ENCODE assay signal across 20 cellular contexts in genomic region chr12:97386133-97386581, GRCh38.
DNase-seq lines count a peak whose midpoint lies in the region; ATAC-seq and TF ChIP-seq lines count a peak whose summit lies in the region.
"Had no signal": no experiment of that assay in that cellular context is flagged by ENCODE, and none has a peak within 500 bp of the region (broad histone marks: within the 10 kb centered on the region; RNA-seq: fewer than 3 reads in every experiment).

No MANE protein-coding gene starts in this region.

- ATAC-seq in GM21423 (IDR thresholded peaks at IDR 0.05; ENCODE audit: unreplicated experiment) (no peak), GM21737 (IDR thresholded peaks at IDR 0.05; ENCODE audit: unreplicated experiment) (no peak)
- ATAC-seq: activated CD8-positive, alpha-beta T cell treated with anti-CD3 and anti-CD28 coated beads, Interleukin-2, amount 10 ng/mL, durations not matched to agents 7 days and 5 days; activated naive CD8-positive, alpha-beta T cell treated with anti-CD3 and anti-CD28 coated beads, Interleukin-2, amount 50 U/mL, for 24 hours; HCT116 had no signal

- H3K4me3 ChIP-seq in BE2C (ENCODE audit: low read depth, low read length) (no peak overlapping the region), mesodermal cell (ENCODE audit: extremely low read depth, insufficient read depth, low read length, poor library complexity, severe bottlenecking) (no peak overlapping the region)
- H3K4me3 ChIP-seq: sigmoid colon, suprapubic skin had no signal

- DNase-seq in BE2C (peak; percentile 8), NCI-H446 (lab: John Stamatoyannopoulos, UW) (peak; percentile 32 to 78), ecto neural progenitor cell (ENCODE audit: low spot score) (peak; percentile 73), GM19240 (ENCODE audit: insufficient read length, low spot score) (no peak), NCI-H187 treated with DMSO at 0.1 percent for 48 hours (lab: John Stamatoyannopoulos, UW) (no peak)
- DNase-seq: activated CD8-positive, alpha-beta T cell treated with anti-CD3 and anti-CD28 coated beads, Interleukin-2, amount 10 ng/mL, durations not matched to agents 7 days and 5 days; activated naive CD8-positive, alpha-beta T cell treated with anti-CD3 and anti-CD28 coated beads, Interleukin-2, amount 50 U/mL, for 24 hours; foreskin melanocyte; GDM1; NCI-H1694; NCI-H774; sigmoid colon; SW 1271 had no signal

- no peaks in the 10 kb centered on the region for H3K27me3 ChIP-seq in BE2C
- H3K27me3 ChIP-seq: sigmoid colon, suprapubic skin had no signal

- WGBS in mesodermal cell (ENCODE audit: insufficient coverage in 2 of 2), 2 experiments: 82 to 85% methylated on average over 3 to 5 of the region's 5 CpGs

- H3K4me1 ChIP-seq in BE2C: no peaks in the 10 kb centered on the region
- H3K4me1 ChIP-seq in mesodermal cell (ENCODE audit: control insufficient read depth, insufficient read depth, low read length, poor library complexity, severe bottlenecking): peaks cover 11% of the 10 kb centered on the region
- H3K4me1 ChIP-seq: sigmoid colon, suprapubic skin had no signal

- H3K9me3 ChIP-seq in BE2C (no peaks in the 10 kb centered on the region), mesodermal cell (ENCODE audit: control insufficient read depth, low read length) (peaks cover 6% of the 10 kb centered on the region)
- H3K9me3 ChIP-seq: sigmoid colon, suprapubic skin had no signal

- peak overlapping the region; percentile 68 for H3K27ac ChIP-seq in mesodermal cell (ENCODE audit: low read depth, low read length, severe bottlenecking)
- H3K27ac ChIP-seq: RWPE1, sigmoid colon, suprapubic skin, VCaP had no signal

- TF ChIP-seq CTCF in BE2C (IDR thresholded peaks at IDR 0.05; ENCODE audit: low read depth, low read length): no peak

- H3K36me3 ChIP-seq in BE2C (no peaks in the 10 kb centered on the region), mesodermal cell (ENCODE audit: control insufficient read depth, insufficient read depth, low read length) (no peaks in the 10 kb centered on the region)
- H3K36me3 ChIP-seq: sigmoid colon, suprapubic skin had no signal

Comparison
In these comparisons a context has a peak if more than half of its experiments do, and no peak if none do; other contexts are left out.
1. DNase-seq: peak in BE2C (single experiment), NCI-H446 (2 of 2) and ecto neural progenitor cell (single experiment); none in GM19240 (single experiment) and NCI-H187 treated with DMSO at 0.1 percent for 48 hours (single experiment).